1 cellular context compared by ENCODE assay signal in the genomic region with DNA sequence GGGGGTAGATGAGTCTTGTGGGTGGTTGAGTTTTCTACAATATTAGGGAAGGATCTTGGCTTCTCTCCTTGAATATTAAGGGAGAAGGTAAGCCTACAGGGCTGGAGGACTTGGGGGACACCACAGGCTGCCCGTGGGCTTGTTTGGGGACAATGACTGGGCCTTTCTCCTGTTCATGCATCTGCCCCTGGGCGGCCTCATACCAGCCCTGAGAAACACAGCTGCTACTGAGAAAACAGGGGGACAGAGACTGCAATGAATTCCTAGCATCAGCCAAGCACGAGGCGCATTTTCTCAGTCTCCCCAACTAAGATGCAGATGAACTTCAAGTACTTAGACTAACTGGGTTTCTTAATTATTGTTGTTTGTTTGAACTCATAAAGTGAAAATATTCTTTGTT.
TF ChIP-seq lines count a peak whose summit lies in the region.

No MANE protein-coding gene starts in this region.

TF ChIP-seq in WTC11, 78 proteins besides CTCF, POLR2A, EP300 and RAD21 (continued from another document):
- TF ChIP-seq, protein P1, sequence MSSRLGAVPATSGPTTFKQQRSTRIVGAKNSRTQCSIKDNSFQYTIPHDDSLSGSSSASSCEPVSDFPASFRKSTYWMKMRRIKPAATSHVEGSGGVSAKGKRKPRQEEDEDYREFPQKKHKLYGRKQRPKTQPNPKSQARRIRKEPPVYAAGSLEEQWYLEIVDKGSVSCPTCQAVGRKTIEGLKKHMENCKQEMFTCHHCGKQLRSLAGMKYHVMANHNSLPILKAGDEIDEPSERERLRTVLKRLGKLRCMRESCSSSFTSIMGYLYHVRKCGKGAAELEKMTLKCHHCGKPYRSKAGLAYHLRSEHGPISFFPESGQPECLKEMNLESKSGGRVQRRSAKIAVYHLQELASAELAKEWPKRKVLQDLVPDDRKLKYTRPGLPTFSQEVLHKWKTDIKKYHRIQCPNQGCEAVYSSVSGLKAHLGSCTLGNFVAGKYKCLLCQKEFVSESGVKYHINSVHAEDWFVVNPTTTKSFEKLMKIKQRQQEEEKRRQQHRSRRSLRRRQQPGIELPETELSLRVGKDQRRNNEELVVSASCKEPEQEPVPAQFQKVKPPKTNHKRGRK (CRISPR knock-in tag; IDR thresholded peaks at IDR 0.05; ENCODE audit: borderline replicate concordance), result no peak
- TF ChIP-seq GRHL2 (CRISPR knock-in tag; IDR thresholded peaks at IDR 0.05; ENCODE audit: insufficient replicate concordance, severe bottlenecking) (no peak), SMAD4 (CRISPR knock-in tag; IDR thresholded peaks at IDR 0.05) (no peak), GABPB1 (CRISPR knock-in tag; IDR thresholded peaks at IDR 0.05) (no peak), JAZF1 (CRISPR knock-in tag; IDR thresholded peaks at IDR 0.05) (no peak), KAT7 (CRISPR knock-in tag; IDR thresholded peaks at IDR 0.05; ENCODE audit: borderline replicate concordance) (no peak), ZNF317 (CRISPR knock-in tag; IDR thresholded peaks at IDR 0.05; ENCODE audit: borderline replicate concordance, low read depth) (no peak), IRF2 (CRISPR knock-in tag; IDR thresholded peaks at IDR 0.05; ENCODE audit: borderline replicate concordance, low read depth) (no peak)
- TF ChIP-seq, protein P2, sequence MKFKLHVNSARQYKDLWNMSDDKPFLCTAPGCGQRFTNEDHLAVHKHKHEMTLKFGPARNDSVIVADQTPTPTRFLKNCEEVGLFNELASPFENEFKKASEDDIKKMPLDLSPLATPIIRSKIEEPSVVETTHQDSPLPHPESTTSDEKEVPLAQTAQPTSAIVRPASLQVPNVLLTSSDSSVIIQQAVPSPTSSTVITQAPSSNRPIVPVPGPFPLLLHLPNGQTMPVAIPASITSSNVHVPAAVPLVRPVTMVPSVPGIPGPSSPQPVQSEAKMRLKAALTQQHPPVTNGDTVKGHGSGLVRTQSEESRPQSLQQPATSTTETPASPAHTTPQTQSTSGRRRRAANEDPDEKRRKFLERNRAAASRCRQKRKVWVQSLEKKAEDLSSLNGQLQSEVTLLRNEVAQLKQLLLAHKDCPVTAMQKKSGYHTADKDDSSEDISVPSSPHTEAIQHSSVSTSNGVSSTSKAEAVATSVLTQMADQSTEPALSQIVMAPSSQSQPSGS (CRISPR knock-in tag; IDR thresholded peaks at IDR 0.05; ENCODE audit: borderline replicate concordance, low read depth), result no peak
- TF ChIP-seq, protein P3, sequence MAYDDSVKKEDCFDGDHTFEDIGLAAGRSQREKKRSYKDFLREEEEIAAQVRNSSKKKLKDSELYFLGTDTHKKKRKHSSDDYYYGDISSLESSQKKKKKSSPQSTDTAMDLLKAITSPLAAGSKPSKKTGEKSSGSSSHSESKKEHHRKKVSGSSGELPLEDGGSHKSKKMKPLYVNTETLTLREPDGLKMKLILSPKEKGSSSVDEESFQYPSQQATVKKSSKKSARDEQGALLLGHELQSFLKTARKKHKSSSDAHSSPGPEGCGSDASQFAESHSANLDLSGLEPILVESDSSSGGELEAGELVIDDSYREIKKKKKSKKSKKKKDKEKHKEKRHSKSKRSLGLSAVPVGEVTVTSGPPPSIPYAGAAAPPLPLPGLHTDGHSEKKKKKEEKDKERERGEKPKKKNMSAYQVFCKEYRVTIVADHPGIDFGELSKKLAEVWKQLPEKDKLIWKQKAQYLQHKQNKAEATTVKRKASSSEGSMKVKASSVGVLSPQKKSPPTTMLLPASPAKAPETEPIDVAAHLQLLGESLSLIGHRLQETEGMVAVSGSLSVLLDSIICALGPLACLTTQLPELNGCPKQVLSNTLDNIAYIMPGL (CRISPR knock-in tag; IDR thresholded peaks at IDR 0.05), result no peak
- TF ChIP-seq, protein P4, sequence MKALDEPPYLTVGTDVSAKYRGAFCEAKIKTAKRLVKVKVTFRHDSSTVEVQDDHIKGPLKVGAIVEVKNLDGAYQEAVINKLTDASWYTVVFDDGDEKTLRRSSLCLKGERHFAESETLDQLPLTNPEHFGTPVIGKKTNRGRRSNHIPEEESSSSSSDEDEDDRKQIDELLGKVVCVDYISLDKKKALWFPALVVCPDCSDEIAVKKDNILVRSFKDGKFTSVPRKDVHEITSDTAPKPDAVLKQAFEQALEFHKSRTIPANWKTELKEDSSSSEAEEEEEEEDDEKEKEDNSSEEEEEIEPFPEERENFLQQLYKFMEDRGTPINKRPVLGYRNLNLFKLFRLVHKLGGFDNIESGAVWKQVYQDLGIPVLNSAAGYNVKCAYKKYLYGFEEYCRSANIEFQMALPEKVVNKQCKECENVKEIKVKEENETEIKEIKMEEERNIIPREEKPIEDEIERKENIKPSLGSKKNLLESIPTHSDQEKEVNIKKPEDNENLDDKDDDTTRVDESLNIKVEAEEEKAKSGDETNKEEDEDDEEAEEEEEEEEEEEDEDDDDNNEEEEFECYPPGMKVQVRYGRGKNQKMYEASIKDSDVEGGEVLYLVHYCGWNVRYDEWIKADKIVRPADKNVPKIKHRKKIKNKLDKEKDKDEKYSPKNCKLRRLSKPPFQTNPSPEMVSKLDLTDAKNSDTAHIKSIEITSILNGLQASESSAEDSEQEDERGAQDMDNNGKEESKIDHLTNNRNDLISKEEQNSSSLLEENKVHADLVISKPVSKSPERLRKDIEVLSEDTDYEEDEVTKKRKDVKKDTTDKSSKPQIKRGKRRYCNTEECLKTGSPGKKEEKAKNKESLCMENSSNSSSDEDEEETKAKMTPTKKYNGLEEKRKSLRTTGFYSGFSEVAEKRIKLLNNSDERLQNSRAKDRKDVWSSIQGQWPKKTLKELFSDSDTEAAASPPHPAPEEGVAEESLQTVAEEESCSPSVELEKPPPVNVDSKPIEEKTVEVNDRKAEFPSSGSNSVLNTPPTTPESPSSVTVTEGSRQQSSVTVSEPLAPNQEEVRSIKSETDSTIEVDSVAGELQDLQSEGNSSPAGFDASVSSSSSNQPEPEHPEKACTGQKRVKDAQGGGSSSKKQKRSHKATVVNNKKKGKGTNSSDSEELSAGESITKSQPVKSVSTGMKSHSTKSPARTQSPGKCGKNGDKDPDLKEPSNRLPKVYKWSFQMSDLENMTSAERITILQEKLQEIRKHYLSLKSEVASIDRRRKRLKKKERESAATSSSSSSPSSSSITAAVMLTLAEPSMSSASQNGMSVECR (CRISPR knock-in tag; IDR thresholded peaks at IDR 0.05; ENCODE audit: borderline replicate concordance), result no peak
- TF ChIP-seq, protein P5, sequence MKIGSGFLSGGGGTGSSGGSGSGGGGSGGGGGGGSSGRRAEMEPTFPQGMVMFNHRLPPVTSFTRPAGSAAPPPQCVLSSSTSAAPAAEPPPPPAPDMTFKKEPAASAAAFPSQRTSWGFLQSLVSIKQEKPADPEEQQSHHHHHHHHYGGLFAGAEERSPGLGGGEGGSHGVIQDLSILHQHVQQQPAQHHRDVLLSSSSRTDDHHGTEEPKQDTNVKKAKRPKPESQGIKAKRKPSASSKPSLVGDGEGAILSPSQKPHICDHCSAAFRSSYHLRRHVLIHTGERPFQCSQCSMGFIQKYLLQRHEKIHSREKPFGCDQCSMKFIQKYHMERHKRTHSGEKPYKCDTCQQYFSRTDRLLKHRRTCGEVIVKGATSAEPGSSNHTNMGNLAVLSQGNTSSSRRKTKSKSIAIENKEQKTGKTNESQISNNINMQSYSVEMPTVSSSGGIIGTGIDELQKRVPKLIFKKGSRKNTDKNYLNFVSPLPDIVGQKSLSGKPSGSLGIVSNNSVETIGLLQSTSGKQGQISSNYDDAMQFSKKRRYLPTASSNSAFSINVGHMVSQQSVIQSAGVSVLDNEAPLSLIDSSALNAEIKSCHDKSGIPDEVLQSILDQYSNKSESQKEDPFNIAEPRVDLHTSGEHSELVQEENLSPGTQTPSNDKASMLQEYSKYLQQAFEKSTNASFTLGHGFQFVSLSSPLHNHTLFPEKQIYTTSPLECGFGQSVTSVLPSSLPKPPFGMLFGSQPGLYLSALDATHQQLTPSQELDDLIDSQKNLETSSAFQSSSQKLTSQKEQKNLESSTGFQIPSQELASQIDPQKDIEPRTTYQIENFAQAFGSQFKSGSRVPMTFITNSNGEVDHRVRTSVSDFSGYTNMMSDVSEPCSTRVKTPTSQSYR (CRISPR knock-in tag; IDR thresholded peaks at IDR 0.05), result no peak
TF ChIP-seq in WTC11: peak in this region for 0.
